ENCODE assay signal across 1 cellular context in the genomic region with DNA sequence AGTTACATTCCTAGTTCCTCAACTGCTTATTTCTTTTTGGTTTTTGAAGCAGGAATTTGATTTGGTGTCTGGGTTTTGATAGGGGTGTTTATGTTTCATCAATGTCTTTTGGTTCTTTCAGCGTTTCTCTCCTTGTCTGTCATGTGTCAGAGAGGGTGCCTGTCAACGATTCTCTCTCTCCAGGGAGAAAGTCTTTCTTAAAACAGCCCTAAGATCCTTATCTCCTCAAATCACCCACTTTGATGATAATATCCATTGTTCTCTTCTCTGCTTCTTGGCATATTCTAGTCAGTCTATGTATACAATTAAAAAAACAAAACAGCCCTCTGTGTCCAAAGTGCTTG.
TF ChIP-seq lines count a peak whose summit lies in the region.

No MANE protein-coding gene starts in this region.

TF ChIP-seq in endothelial cell of umbilical vein, 7 proteins besides CTCF, POLR2A, EP300 and RAD21:
- TF ChIP-seq FOS (IDR thresholded peaks at IDR 0.05; ENCODE audit: borderline replicate concordance, insufficient read depth, low read length) (no peak), GATA2 (IDR thresholded peaks at IDR 0.05; ENCODE audit: insufficient read depth, insufficient read length, low read depth, low read length) (peak; percentile 84)
- TF ChIP-seq, protein P1, sequence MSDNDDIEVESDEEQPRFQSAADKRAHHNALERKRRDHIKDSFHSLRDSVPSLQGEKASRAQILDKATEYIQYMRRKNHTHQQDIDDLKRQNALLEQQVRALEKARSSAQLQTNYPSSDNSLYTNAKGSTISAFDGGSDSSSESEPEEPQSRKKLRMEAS (IDR thresholded peaks at IDR 0.05; ENCODE audit: insufficient read depth, insufficient read length), result no peak
